Comparison of ENCODE assay signal across 22 cellular contexts in the genomic region with DNA sequence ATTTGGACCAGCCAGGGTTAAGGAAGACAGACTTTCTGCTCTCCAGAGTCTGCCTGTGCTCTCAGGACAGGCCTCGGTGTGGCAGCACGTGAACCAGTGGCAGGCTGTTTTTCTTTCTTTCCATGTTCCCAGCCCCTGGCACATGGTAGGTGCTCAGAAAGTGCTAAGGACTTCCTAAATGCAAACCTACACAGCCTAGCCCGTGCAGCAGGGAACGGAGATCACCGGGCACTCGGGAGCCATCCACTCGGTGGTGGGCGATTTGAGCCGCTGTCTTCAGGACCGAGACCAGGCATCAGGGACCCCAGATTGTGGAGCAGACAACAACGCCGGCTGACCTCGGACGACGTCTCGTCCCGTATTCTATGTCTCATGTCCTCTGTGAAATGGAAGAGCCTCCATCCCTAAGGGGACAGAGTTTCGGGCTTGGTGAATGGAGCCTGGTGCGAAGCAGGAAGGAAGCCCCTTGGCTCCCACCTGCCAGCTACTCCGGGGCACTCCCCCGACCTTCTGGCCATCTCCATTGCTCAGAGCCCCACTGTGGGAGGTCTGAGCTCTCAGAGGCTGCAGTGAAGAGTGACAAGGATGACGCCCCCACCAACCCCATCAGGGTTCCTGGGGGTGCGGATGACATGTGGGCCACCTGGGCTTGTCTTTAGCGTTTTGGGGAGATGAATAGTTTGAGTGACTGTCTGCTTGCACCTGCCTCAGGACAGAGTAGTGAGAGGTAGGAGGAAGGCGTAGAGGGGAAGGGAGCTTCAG. TPM values are rescaled to one million over a fixed set of nuclear protein-coding genes. Genes with fewer than 3 reads are reported as not detected.
DNase-seq lines count a peak whose midpoint lies in the region; ATAC-seq, FAIRE-seq and TF ChIP-seq lines count a peak whose summit lies in the region.
"Had no signal": no experiment of that assay in that cellular context is flagged by ENCODE, and none has a peak within 500 bp of the region (broad histone marks: within the 10 kb centered on the region; RNA-seq: fewer than 3 reads in every experiment).

No MANE protein-coding gene starts in this region.

- POLR2A ChIA-PET in HEK293 (lab: Yijun Ruan, JAX), result no interaction called here

- peak overlapping the region in 5 of 6 donors; percentile 5 to 99 (median 61) for H3K27ac Mint-ChIP-seq in immature natural killer cell
- H3K27ac Mint-ChIP-seq: activated naive CD8-positive, alpha-beta T cell treated with anti-CD3 and anti-CD28 coated beads, Interleukin-2, amount 50 U/mL, for 24 hours had no signal

- peak overlapping the region in 6 of 11 experiments; percentile 2 to 60 (median 34); a peak in 8 of 22 replicates for H3K27ac ChIP-seq in BLaER1 treated with 17β-estradiol and CSF1 and Interleukin-3, amounts not matched to agents 10 nM and 100 nM
- H3K27ac ChIP-seq in HEK293 (ENCODE audit: extremely low read depth, low read depth, low read length), result no peak overlapping the region
- H3K27ac ChIP-seq: cardiac muscle cell, GM23248, heart right ventricle had no signal

- peaks cover 39 to 87% (median 71%) of the 10 kb centered on the region in 10 experiments for H3K4me1 ChIP-seq in BLaER1 treated with 17β-estradiol and CSF1 and Interleukin-3, amounts not matched to agents 10 nM and 100 nM
- no peaks in the 10 kb centered on the region for H3K4me1 ChIP-seq in HEK293 (ENCODE audit: control insufficient read depth, insufficient read depth, low read length)

- CTCF ChIA-PET in HEK293 (lab: Yijun Ruan, JAX), result interaction anchor here (0.6 to 23.4 kb wide), 9 partner anchors 11 to 517 kb away, joined by 3 to 567 read pairs (median 12); a partner anchor contains a TSS

- H3K36me3 Mint-ChIP-seq in immature natural killer cell, result no peaks in the 10 kb centered on the region

- no peaks in the 10 kb centered on the region for H3K9me3 Mint-ChIP-seq in immature natural killer cell
- H3K9me3 Mint-ChIP-seq: activated naive CD8-positive, alpha-beta T cell treated with anti-CD3 and anti-CD28 coated beads, Interleukin-2, amount 50 U/mL, for 24 hours had no signal

- H3K4me2 ChIP-seq in BLaER1 treated with 17β-estradiol and CSF1 and Interleukin-3, amounts not matched to agents 10 nM and 100 nM, result peak overlapping the region in 4 of 11 experiments; percentile 6 to 33 (median 16); a peak in 3 of 22 replicates

- in situ Hi-C loops in GM13977 (cut with MboI; ENCODE audit: low pct_unique_long_range_greater_than_20kb, low sequenced_read_pairs, unreplicated experiment), result loop anchor here (10.0 kb wide), 1 partner anchor 514 kb away; no protein-coding TSS in a partner anchor

- FAIRE-seq in GM19239 (lab: Jason Lieb, UNC), result no peak
- FAIRE-seq: GM12891, keratinocyte had no signal

- no peak overlapping the region for H3K4me3 Mint-ChIP-seq in immature natural killer cell
- H3K4me3 Mint-ChIP-seq: activated naive CD8-positive, alpha-beta T cell treated with anti-CD3 and anti-CD28 coated beads, Interleukin-2, amount 50 U/mL, for 24 hours had no signal

- no peak for ATAC-seq in sciatic nerve
- no peak for ATAC-seq in HG02885 (IDR thresholded peaks at IDR 0.05; ENCODE audit: poor library complexity, unreplicated experiment)
- ATAC-seq: activated naive CD8-positive, alpha-beta T cell treated with anti-CD3 and anti-CD28 coated beads, Interleukin-2, amount 50 U/mL, for 24 hours; heart right ventricle; PC-3 had no signal

- no peaks in the 10 kb centered on the region for H4K20me1 ChIP-seq in BLaER1 treated with 17β-estradiol and CSF1 and Interleukin-3, amounts not matched to agents 10 nM and 100 nM

- no peaks in the 10 kb centered on the region for H3K36me3 ChIP-seq in BLaER1 treated with 17β-estradiol and CSF1 and Interleukin-3, amounts not matched to agents 10 nM and 100 nM
- no peaks in the 10 kb centered on the region for H3K36me3 ChIP-seq in HEK293 (ENCODE audit: control insufficient read depth in 2 of 2, insufficient read depth in 1 of 2, low read length in 2 of 2)
- H3K36me3 ChIP-seq: cardiac muscle cell, heart right ventricle had no signal

- DNase-seq in immature natural killer cell (no peak), sciatic nerve (ENCODE audit: low spot score) (peak; percentile 48), GM13977 (ENCODE audit: low spot score) (no peak), GM19239 (ENCODE audit: insufficient read length, low spot score) (no peak), cerebellar cortex (ENCODE audit: low spot score) (no peak)
- DNase-seq: activated CD4-positive, CD25-positive, alpha-beta regulatory T cell treated with anti-CD3 and anti-CD28 coated beads, Interleukin-2, amount 50 U/mL, for 72 hours; activated naive CD8-positive, alpha-beta T cell treated with anti-CD3 and anti-CD28 coated beads, Interleukin-2, amount 50 U/mL, for 24 hours; activated T-cell treated with anti-CD3 and anti-CD28 coated beads, Interleukin-2, amount 50 U/mL, for 1 hour; effector memory CD4-positive, alpha-beta T cell; GDM1; GM23248; heart right ventricle; MV-4-11; PC-3; stimulated activated CD4-positive, alpha-beta T cell treated with anti-CD3 and anti-CD28 coated beads, Interleukin-4, amount 100 ng/mL, for 1 hour; T1000 had no signal

- H3K4me3 ChIP-seq in BLaER1 treated with 17β-estradiol and CSF1 and Interleukin-3, amounts not matched to agents 10 nM and 100 nM, result no peak overlapping the region
- no peak overlapping the region for H3K4me3 ChIP-seq in HEK293 (ENCODE audit: low read depth, low read length)
- H3K4me3 ChIP-seq: cardiac muscle cell, GM23248, heart right ventricle had no signal

- H3K27me3 Mint-ChIP-seq in immature natural killer cell (ENCODE audit: low read depth in 3 of 3), result peaks cover 2 to 20% (median 10%) of the 10 kb centered on the region in 3 donors
- H3K27me3 Mint-ChIP-seq: activated naive CD8-positive, alpha-beta T cell treated with anti-CD3 and anti-CD28 coated beads, Interleukin-2, amount 50 U/mL, for 24 hours had no signal

- H3K27me3 ChIP-seq in BLaER1 treated with 17β-estradiol and CSF1 and Interleukin-3, amounts not matched to agents 10 nM and 100 nM, result no peaks in the 10 kb centered on the region
- H3K27me3 ChIP-seq: cardiac muscle cell, heart right ventricle had no signal

- peak overlapping the region in 1 of 11 experiments; percentile 15; a peak in 1 of 22 replicates for H3K9ac ChIP-seq in BLaER1 treated with 17β-estradiol and CSF1 and Interleukin-3, amounts not matched to agents 10 nM and 100 nM
- H3K9ac ChIP-seq: GM23248 had no signal

- TF ChIP-seq CTCF in HEK293 (tag by site-specific recombination; IDR thresholded peaks at IDR 0.05), result no peak
- TF ChIP-seq CTCF in GM13977 (IDR thresholded peaks at IDR 0.05; ENCODE audit: extremely low read depth, insufficient read depth, missing control alignments), result no peak

- H3K9me3 ChIP-seq in BLaER1 treated with 17β-estradiol and CSF1 and Interleukin-3, amounts not matched to agents 10 nM and 100 nM (replicated peaks in 1 of 11), result peaks cover 0 to 14% (median 0%) of the 10 kb centered on the region in 11 experiments; a peak in 1 of 22 replicates
- no peaks in the 10 kb centered on the region for H3K9me3 ChIP-seq in HEK293 (ENCODE audit: control insufficient read depth, insufficient read depth, low read depth, low read length)
- H3K9me3 ChIP-seq: heart right ventricle had no signal

- intact Hi-C loops in sciatic nerve (cut with DNase I), result loop anchor here (5.0 kb wide), 1 partner anchor 506 kb away; no protein-coding TSS in a partner anchor

- peaks cover 54 to 58% of the 10 kb centered on the region in 2 donors for H3K4me1 Mint-ChIP-seq in immature natural killer cell

TF ChIP-seq in HEK293, 187 proteins besides CTCF, POLR2A, EP300 and RAD21:
- TF ChIP-seq ZNF571 (tag by site-specific recombination; IDR thresholded peaks at IDR 0.05) (no peak), ZNF600 (tag by site-specific recombination; IDR thresholded peaks at IDR 0.05) (0 out of 2 replicates have a peak, but pooled peaks have one; percentile 30)
TF ChIP-seq in HEK293: peak in this region for 1.

RNA-seq across cellular contexts. Expression of a gene that starts 43.0 kb away (rescaled TPM):
- polyA plus RNA-seq in immature natural killer cell, result 100 to 1,000 TPM in 2 of 3 donors, 10 to 100 TPM in 1; 100.0 to 136 (median 117) TPM
- 48.8 TPM for total RNA-seq in sciatic nerve
